31 cellular contexts compared by ENCODE assay signal in genomic region chr9:72306771-72307170, GRCh38. TPM values are rescaled to one million over a fixed set of nuclear protein-coding genes. Genes with fewer than 3 reads are reported as not detected.
DNase-seq lines count a peak whose midpoint lies in the region; ATAC-seq and TF ChIP-seq lines count a peak whose summit lies in the region.
"Had no signal": no experiment of that assay in that cellular context is flagged by ENCODE, and none has a peak within 500 bp of the region (broad histone marks: within the 10 kb centered on the region; RNA-seq: fewer than 3 reads in every experiment).

No MANE protein-coding gene starts in this region.

- no peaks in the 10 kb centered on the region for H3K27me3 Mint-ChIP-seq in Calu3 (ENCODE audit: unreplicated experiment)
- H3K27me3 Mint-ChIP-seq in immature natural killer cell (ENCODE audit: low read depth in 3 of 3) = peaks cover 0 to 1% (median 0%) of the 10 kb centered on the region in 3 donors
- no peaks in the 10 kb centered on the region for H3K27me3 Mint-ChIP-seq in activated naive CD4-positive, alpha-beta T cell treated with anti-CD3 and anti-CD28 coated beads, Interleukin-2, amount 10 ng/mL, durations not matched to agents 7 days and 5 days
- H3K27me3 Mint-ChIP-seq: activated T-cell treated with anti-CD3 and anti-CD28 coated beads, Interleukin-2, amount 50 U/mL, for 24 hours had no signal

- 46 to 69% (median 61%) methylated on average over 1 of the region's 1 CpG for WGBS in spleen, 5 donors

- CTCF ChIA-PET in Calu3 (lab: Charles Lee) (no interaction called here), HEK293T (lab: Yijun Ruan, JAX) (no interaction called here)
- CTCF ChIA-PET in activated naive CD4-positive, alpha-beta T cell treated with anti-CD3 and anti-CD28 coated beads, Interleukin-2, amount 10 ng/mL, durations not matched to agents 7 days and 5 days (lab: Charles Lee) = no interaction called here

- H3K27ac Mint-ChIP-seq in Calu3 (ENCODE audit: unreplicated experiment) (no peak overlapping the region), immature natural killer cell (peak overlapping the region; percentile 69 to 92 (median 87))
- no peak overlapping the region for H3K27ac Mint-ChIP-seq in activated naive CD4-positive, alpha-beta T cell treated with anti-CD3 and anti-CD28 coated beads, Interleukin-2, amount 10 ng/mL, durations not matched to agents 7 days and 5 days
- H3K27ac Mint-ChIP-seq: activated CD4-positive, alpha-beta T cell treated with anti-CD3 and anti-CD28 coated beads, Interleukin-2, amount 10 ng/mL, durations not matched to agents 24 days and 14 days; activated naive CD8-positive, alpha-beta T cell treated with anti-CD3 and anti-CD28 coated beads, Interleukin-2, amount 50 U/mL, for 24 hours; activated T-cell treated with anti-CD3 and anti-CD28 coated beads, Interleukin-2, amount 50 U/mL, for 24 hours; nephron progenitor cell had no signal

- no peaks in the 10 kb centered on the region for H3K9me3 ChIP-seq in spleen
- H3K9me3 ChIP-seq: BLaER1 treated with 17β-estradiol and CSF1 and Interleukin-3, amounts not matched to agents 10 nM and 100 nM; gastroesophageal sphincter; left ventricle myocardium inferior; pancreas; tibial nerve had no signal

- H3K27me3 ChIP-seq in spleen (replicated peaks in 1 of 7) = no peaks in the 10 kb centered on the region
- H3K27me3 ChIP-seq: BLaER1 treated with 17β-estradiol and CSF1 and Interleukin-3, amounts not matched to agents 10 nM and 100 nM; gastroesophageal sphincter; pancreas; tibial nerve had no signal

- no peaks in the 10 kb centered on the region for H3K9me3 Mint-ChIP-seq in Calu3 (ENCODE audit: low read depth, unreplicated experiment)
- H3K9me3 Mint-ChIP-seq in immature natural killer cell = no peaks in the 10 kb centered on the region
- no peaks in the 10 kb centered on the region for H3K9me3 Mint-ChIP-seq in activated naive CD4-positive, alpha-beta T cell treated with anti-CD3 and anti-CD28 coated beads, Interleukin-2, amount 10 ng/mL, durations not matched to agents 7 days and 5 days
- H3K9me3 Mint-ChIP-seq: activated naive CD8-positive, alpha-beta T cell treated with anti-CD3 and anti-CD28 coated beads, Interleukin-2, amount 50 U/mL, for 24 hours; activated T-cell treated with anti-CD3 and anti-CD28 coated beads, Interleukin-2, amount 50 U/mL, for 24 hours; nephron progenitor cell had no signal

- H3K4me1 Mint-ChIP-seq in Calu3 (ENCODE audit: low read depth, unreplicated experiment) (peaks cover 11% of the 10 kb centered on the region), immature natural killer cell (peaks cover 64 to 84% of the 10 kb centered on the region in 2 donors)
- H3K4me1 Mint-ChIP-seq in activated naive CD4-positive, alpha-beta T cell treated with anti-CD3 and anti-CD28 coated beads, Interleukin-2, amount 10 ng/mL, durations not matched to agents 7 days and 5 days = peaks cover 18% of the 10 kb centered on the region

- H3K36me3 Mint-ChIP-seq in Calu3 (ENCODE audit: insufficient read depth, unreplicated experiment) = peaks cover 14% of the 10 kb centered on the region
- H3K36me3 Mint-ChIP-seq in immature natural killer cell = peaks cover 0 to 19% (median under 1%) of the 10 kb centered on the region in 3 donors
- no peaks in the 10 kb centered on the region for H3K36me3 Mint-ChIP-seq in activated naive CD4-positive, alpha-beta T cell treated with anti-CD3 and anti-CD28 coated beads, Interleukin-2, amount 10 ng/mL, durations not matched to agents 7 days and 5 days

- POLR2A ChIA-PET in HEK293T (lab: Yijun Ruan, JAX) = no interaction called here

- no peak for TF ChIP-seq POLR2A in NB4 (IDR thresholded peaks at IDR 0.05; ENCODE audit: extremely low read depth, insufficient read length)
- no peak for TF ChIP-seq POLR2A in spleen (IDR thresholded peaks at IDR 0.05)

- TF ChIP-seq CTCF in Calu3 (IDR thresholded peaks at IDR 0.05; ENCODE audit: unreplicated experiment) = no peak
- TF ChIP-seq CTCF in NB4 (IDR thresholded peaks at IDR 0.05; ENCODE audit: low read depth, low read length) = no peak
- TF ChIP-seq CTCF in spleen (IDR thresholded peaks at IDR 0.05 in 8 of 11, conservative IDR thresholded peaks at IDR 0.05 in 3 of 11) = no peak

- H3K4me3 Mint-ChIP-seq in Calu3 (ENCODE audit: low read depth, unreplicated experiment) = peak overlapping the region; percentile 34
- peak overlapping the region; percentile 62 to 95 (median 71) for H3K4me3 Mint-ChIP-seq in immature natural killer cell
- no peak overlapping the region for H3K4me3 Mint-ChIP-seq in activated naive CD4-positive, alpha-beta T cell treated with anti-CD3 and anti-CD28 coated beads, Interleukin-2, amount 10 ng/mL, durations not matched to agents 7 days and 5 days
- H3K4me3 Mint-ChIP-seq: activated CD4-positive, alpha-beta T cell treated with anti-CD3 and anti-CD28 coated beads, Interleukin-2, amount 10 ng/mL, durations not matched to agents 24 days and 14 days; activated naive CD8-positive, alpha-beta T cell treated with anti-CD3 and anti-CD28 coated beads, Interleukin-2, amount 50 U/mL, for 24 hours; activated T-cell treated with anti-CD3 and anti-CD28 coated beads, Interleukin-2, amount 50 U/mL, for 24 hours; nephron progenitor cell had no signal

- intact Hi-C loops in Calu3 (cut with micrococcal nuclease; ENCODE audit: unreplicated experiment) (no loop called here), spleen (cut with DNase I; ENCODE audit: low total_unique reads) (loop anchor here (10.0 kb wide), 1 partner anchor 48 kb away; no protein-coding TSS in a partner anchor)

- H3K4me1 ChIP-seq in spleen = peaks cover 8 to 45% (median 32%) of the 10 kb centered on the region in 6 donors

- no peak for DNase-seq in Calu3
- peak; percentile 56 for DNase-seq in NB4 (ENCODE audit: low read depth)
- no peak for DNase-seq in immature natural killer cell
- DNase-seq in spleen = no peak
- no peak for DNase-seq in activated naive CD4-positive, alpha-beta T cell treated with anti-CD3 and anti-CD28 coated beads, Interleukin-2, amount 10 ng/mL, durations not matched to agents 7 days and 5 days
- DNase-seq in 8988T = no peak
- no peak for DNase-seq in HEK293T (ENCODE audit: extremely low spot score)
- DNase-seq: activated CD4-positive, alpha-beta T cell treated with anti-CD3 and anti-CD28 coated beads, Interleukin-2, amount 10 ng/mL, durations not matched to agents 24 days and 14 days; activated gamma-delta T cell treated with Interleukin-2 at 50 U/mL for 16 hours; activated naive CD8-positive, alpha-beta T cell treated with anti-CD3 and anti-CD28 coated beads, Interleukin-2, amount 50 U/mL, for 24 hours; activated T-cell treated with anti-CD3 and anti-CD28 coated beads, Interleukin-2, amount 50 U/mL, for 24 hours; central memory CD4-positive, alpha-beta T cell; dermis blood vessel endothelial cell; left ventricle myocardium inferior; midbrain; NCI-H1436 treated with DMSO at 0.1 percent for 48 hours; NCI-H2107; NCI-H446 treated with DMSO at 0.1 percent for 48 hours; NCI-H82; nephron progenitor cell; pancreas; PC-9; small intestine; stimulated activated CD4-positive, alpha-beta T cell treated with anti-CD3 and anti-CD28 coated beads, Interleukin-1b, Interleukin-23, amount 100 ng/mL, for 48 hours had no signal

- no TSS peak for BruUV-seq in Calu3 (replicated peaks; lab: Mats Ljungman, UMichigan)

- no peak overlapping the region for H3K4me3 ChIP-seq in NB4 (ENCODE audit: low read depth, low read length)
- no peak overlapping the region for H3K4me3 ChIP-seq in spleen
- H3K4me3 ChIP-seq: gastroesophageal sphincter, K562, pancreas, PC-9 had no signal

- no peak for ATAC-seq in GM21619 (IDR thresholded peaks at IDR 0.05; ENCODE audit: unreplicated experiment)
- ATAC-seq: activated naive CD8-positive, alpha-beta T cell treated with anti-CD3 and anti-CD28 coated beads, Interleukin-2, amount 50 U/mL, for 24 hours; gastroesophageal sphincter; K562; pancreas; Right ventricle myocardium inferior had no signal

- H3K27ac ChIP-seq in spleen = peak overlapping the region in 7 of 8 donors; percentile 84 to 92 (median 88)
- H3K27ac ChIP-seq: pancreas, PC-9, VCaP had no signal

- H3K36me3 ChIP-seq in spleen = no peaks in the 10 kb centered on the region
- H3K36me3 ChIP-seq: BLaER1 treated with 17β-estradiol and CSF1 and Interleukin-3, amounts not matched to agents 10 nM and 100 nM; gastroesophageal sphincter; left ventricle myocardium inferior; pancreas; tibial nerve had no signal

TF ChIP-seq in HEK293T, 16 proteins besides CTCF, POLR2A, EP300 and RAD21:
- no peak for TF ChIP-seq ZNF384 (IDR thresholded peaks at IDR 0.05)
- TF ChIP-seq FOXK2 (IDR thresholded peaks at IDR 0.05) = no peak
- no peak for TF ChIP-seq ELF4 (IDR thresholded peaks at IDR 0.05)
- TF ChIP-seq FOXM1 (IDR thresholded peaks at IDR 0.05; ENCODE audit: borderline replicate concordance) = no peak
- TF ChIP-seq BHLHE40 (IDR thresholded peaks at IDR 0.05; ENCODE audit: borderline replicate concordance) = no peak
- TF ChIP-seq ARNT (IDR thresholded peaks at IDR 0.05) = no peak
- no peak for TF ChIP-seq HDGF (IDR thresholded peaks at IDR 0.05; ENCODE audit: borderline replicate concordance)
- TF ChIP-seq CTBP1 (IDR thresholded peaks at IDR 0.05; ENCODE audit: borderline replicate concordance) = no peak
- TF ChIP-seq PKNOX1 (IDR thresholded peaks at IDR 0.05) = no peak
- TF ChIP-seq LEF1 (IDR thresholded peaks at IDR 0.05; ENCODE audit: borderline replicate concordance) = no peak
- no peak for TF ChIP-seq L3MBTL2 (conservative IDR thresholded peaks at IDR 0.05)
- no peak for TF ChIP-seq SUZ12 (IDR thresholded peaks at IDR 0.05)
- TF ChIP-seq SP1 (IDR thresholded peaks at IDR 0.05) = no peak
- no peak for TF ChIP-seq FOXA1 (IDR thresholded peaks at IDR 0.05)
- no peak for TF ChIP-seq NFRKB (IDR thresholded peaks at IDR 0.05)
- no peak for TF ChIP-seq TARDBP (IDR thresholded peaks at IDR 0.05)

RNA-seq across cellular contexts. Expression of gene ZFAND5, which starts 58.2 kb away (rescaled TPM):
- total RNA-seq in Calu3 (2022) (113 and 115 TPM in 2 replicates), spleen (100 to 1,000 TPM; 133 to 238 (median 153) TPM)
- polyA plus RNA-seq in immature natural killer cell (10 to 100 TPM; 44.2 to 95.7 (median 53.7) TPM), spleen (10 to 100 TPM; 69.6 to 81.7 (median 70.7) TPM)

Comparison
In these comparisons a context has a peak if more than half of its experiments do, and no peak if none do; other contexts are left out.
1. H3K27ac Mint-ChIP-seq: peak in immature natural killer cell (6 of 6); none in Calu3 (single experiment) and activated naive CD4-positive, alpha-beta T cell treated with anti-CD3 and anti-CD28 coated beads, Interleukin-2, amount 10 ng/mL, durations not matched to agents 7 days and 5 days (single experiment).